ENCODE assay signal across 9 cellular contexts in genomic region chr1:8020032-8020431, GRCh38. TPM values are rescaled to one million over a fixed set of nuclear protein-coding genes. Genes with fewer than 3 reads are reported as not detected.
DNase-seq lines count a peak whose midpoint lies in the region; ATAC-seq and TF ChIP-seq lines count a peak whose summit lies in the region.
"Had no signal": no experiment of that assay in that cellular context is flagged by ENCODE, and none has a peak within 500 bp of the region (broad histone marks: within the 10 kb centered on the region; RNA-seq: fewer than 3 reads in every experiment).

No MANE protein-coding gene starts in this region.

- CTCF ChIA-PET in HCT116 (lab: Charles Lee) = no interaction called here
- CTCF ChIA-PET in naive thymus-derived CD4-positive, alpha-beta T cell (lab: Charles Lee) = interaction anchor here (0.5 kb wide), 1 partner anchor 57 kb away, joined by 3 read pairs; no protein-coding TSS in a partner anchor

- POLR2A ChIA-PET in HCT116 (lab: Charles Lee) = interaction anchor here (1.1 to 1.4 kb wide), 2 partner anchors 20 to 294 kb away, joined by 3 to 6 read pairs; no protein-coding TSS in a partner anchor
- POLR2A ChIA-PET in naive thymus-derived CD4-positive, alpha-beta T cell (lab: Charles Lee) = no interaction called here

- peak overlapping the region; percentile 91 for H3K9ac ChIP-seq in HCT116 (ENCODE audit: low read length)

- ATAC-seq in HCT116 (peak; percentile 41), RWPE2 (ENCODE audit: low read depth) (peak; percentile 26), foreskin keratinocyte (peak; percentile 63), GM19467 (IDR thresholded peaks at IDR 0.05; ENCODE audit: unreplicated experiment) (no peak), HG03432 (IDR thresholded peaks at IDR 0.05; ENCODE audit: unreplicated experiment) (no peak)
- ATAC-seq in naive thymus-derived CD4-positive, alpha-beta T cell = no peak
- no peak for ATAC-seq in activated CD4-positive, CD25-positive, alpha-beta regulatory T cell treated with anti-CD3 and anti-CD28 coated beads, Interleukin-2, amount 50 U/mL, for 24 hours

- peaks cover 19 to 60% (median 46%) of the 10 kb centered on the region in 5 donors for H3K27me3 Mint-ChIP-seq in naive thymus-derived CD4-positive, alpha-beta T cell

- peaks cover 91 to 100% of the 10 kb centered on the region in 2 experiments for H3K4me1 ChIP-seq in HCT116 (ENCODE audit: control insufficient read depth in 1 of 2, insufficient read depth in 2 of 2, low read length in 2 of 2)
- H3K4me1 ChIP-seq in RWPE2 (ENCODE audit: insufficient read depth, poor library complexity, severe bottlenecking) = peaks cover 70% of the 10 kb centered on the region
- peaks cover 58% of the 10 kb centered on the region for H3K4me1 ChIP-seq in foreskin keratinocyte
- H3K4me1 ChIP-seq in sigmoid colon = peaks cover 0 to 96% (median 90%) of the 10 kb centered on the region in 4 donors
- peaks cover 0 to under 1% of the 10 kb centered on the region in 2 donors for H3K4me1 ChIP-seq in naive thymus-derived CD4-positive, alpha-beta T cell (ENCODE audit: control insufficient read depth in 2 of 2, insufficient read depth in 2 of 2, low read length in 2 of 2)

- no peak for TF ChIP-seq EP300 in sigmoid colon (IDR thresholded peaks at IDR 0.05)

- no peaks in the 10 kb centered on the region for H3K9me3 Mint-ChIP-seq in naive thymus-derived CD4-positive, alpha-beta T cell

- H3K27ac ChIP-seq in HCT116 (ENCODE audit: low read depth, low read length) = peak overlapping the region; percentile 99
- H3K27ac ChIP-seq in RWPE2 (ENCODE audit: poor library complexity, severe bottlenecking) = peak overlapping the region; percentile 99
- peak overlapping the region; percentile 29 for H3K27ac ChIP-seq in foreskin keratinocyte
- H3K27ac ChIP-seq in sigmoid colon = peak overlapping the region; percentile 72 to 99 (median 97)
- no peak overlapping the region for H3K27ac ChIP-seq in naive thymus-derived CD4-positive, alpha-beta T cell (ENCODE audit: low read depth, low read length)

- H4K20me1 ChIP-seq in HCT116 (ENCODE audit: insufficient read depth) = peaks cover 96% of the 10 kb centered on the region

- TF ChIP-seq CTCF in HCT116 (IDR thresholded peaks at IDR 0.05 in 2 of 3, conservative IDR thresholded peaks at IDR 0.05 in 1 of 3; ENCODE audit: borderline replicate concordance in 1 of 3, insufficient read depth in 1 of 3, low read depth in 2 of 3, low read length in 2 of 3) (no peak), RWPE2 (IDR thresholded peaks at IDR 0.05; ENCODE audit: poor library complexity, severe bottlenecking) (no peak), foreskin keratinocyte (conservative IDR thresholded peaks at IDR 0.05) (no peak), sigmoid colon (IDR thresholded peaks at IDR 0.05) (no peak)

- H3K4me1 Mint-ChIP-seq in naive thymus-derived CD4-positive, alpha-beta T cell = peaks cover under 1 to 2% (median 2%) of the 10 kb centered on the region in 7 donors

- peaks cover 100% of the 10 kb centered on the region for H3K79me2 ChIP-seq in HCT116 (ENCODE audit: insufficient read depth, low read length)

- H3K4me3 ChIP-seq in HCT116 (replicated peaks in 1 of 2; ENCODE audit: low read depth in 1 of 2, low read length in 2 of 2) = 0 out of 4 replicates have a peak overlapping the region, but pooled peaks of 1 of the 2 experiments have one; percentile 2
- H3K4me3 ChIP-seq in RWPE2 (ENCODE audit: severe bottlenecking) = no peak overlapping the region
- no peak overlapping the region for H3K4me3 ChIP-seq in sigmoid colon
- no peak overlapping the region for H3K4me3 ChIP-seq in naive thymus-derived CD4-positive, alpha-beta T cell (ENCODE audit: low read length)

- H3K4me3 Mint-ChIP-seq in naive thymus-derived CD4-positive, alpha-beta T cell = no peak overlapping the region

- H2AFZ ChIP-seq in HCT116 (ENCODE audit: low read depth, low read length, poor library complexity, severe bottlenecking) = no peak overlapping the region

- H3K9me2 ChIP-seq in HCT116 (ENCODE audit: insufficient read depth) = no peaks in the 10 kb centered on the region

- H3K27me3 ChIP-seq in HCT116 (ENCODE audit: insufficient read depth, low read length) = no peaks in the 10 kb centered on the region
- no peaks in the 10 kb centered on the region for H3K27me3 ChIP-seq in RWPE2 (ENCODE audit: insufficient read depth, poor library complexity, severe bottlenecking)
- no peaks in the 10 kb centered on the region for H3K27me3 ChIP-seq in foreskin keratinocyte
- H3K27me3 ChIP-seq in sigmoid colon = no peaks in the 10 kb centered on the region
- H3K27me3 ChIP-seq in naive thymus-derived CD4-positive, alpha-beta T cell (ENCODE audit: control insufficient read depth in 2 of 2, insufficient read depth in 2 of 2, low read length in 2 of 2) = peaks cover 0 to 10% of the 10 kb centered on the region in 2 donors

- H3K27ac Mint-ChIP-seq in naive thymus-derived CD4-positive, alpha-beta T cell = no peak overlapping the region

- H3K9me3 ChIP-seq in HCT116 (ENCODE audit: control insufficient read depth in 1 of 2, insufficient read depth in 1 of 2, low read depth in 1 of 2, low read length in 2 of 2) = no peaks in the 10 kb centered on the region
- no peaks in the 10 kb centered on the region for H3K9me3 ChIP-seq in RWPE2 (ENCODE audit: severe bottlenecking)
- H3K9me3 ChIP-seq in sigmoid colon = no peaks in the 10 kb centered on the region
- no peaks in the 10 kb centered on the region for H3K9me3 ChIP-seq in naive thymus-derived CD4-positive, alpha-beta T cell (ENCODE audit: control insufficient read depth in 2 of 3, low read length in 3 of 3)

- intact Hi-C loops in HCT116 (cut with micrococcal nuclease) (loop anchor here (2.0 kb wide), 1 partner anchor 295 kb away; no protein-coding TSS in a partner anchor), sigmoid colon (cut with DNase I) (no loop called here)
- intact Hi-C loops in naive thymus-derived CD4-positive, alpha-beta T cell (cut with micrococcal nuclease) = loop anchor here (10.0 kb wide), 2 partner anchors 135 to 835 kb away; no protein-coding TSS in a partner anchor

- DNase-seq in HCT116 (ENCODE audit: low read depth, low spot score) (no peak), RWPE2 (ENCODE audit: low spot score) (no peak), foreskin keratinocyte (peak; percentile 71 to 89), sigmoid colon (no peak)
- no peak for DNase-seq in naive thymus-derived CD4-positive, alpha-beta T cell
- DNase-seq: activated gamma-delta T cell had no signal

- no peak for TF ChIP-seq POLR2A in HCT116 (IDR thresholded peaks at IDR 0.05; ENCODE audit: borderline replicate concordance, extremely low read depth, insufficient read depth, insufficient read length)
- TF ChIP-seq POLR2A in sigmoid colon (IDR thresholded peaks at IDR 0.05) = no peak

- peaks cover 0 to under 1% (median 0%) of the 10 kb centered on the region in 5 donors for H3K36me3 Mint-ChIP-seq in naive thymus-derived CD4-positive, alpha-beta T cell

- no TSS peak for BruUV-seq in HCT116 (replicated peaks; lab: Mats Ljungman, UMichigan)

- TF ChIP-seq RAD21 in HCT116 (IDR thresholded peaks at IDR 0.05; ENCODE audit: low read depth) = no peak

- peaks cover 31 to 69% of the 10 kb centered on the region in 2 experiments for H3K36me3 ChIP-seq in HCT116 (ENCODE audit: control insufficient read depth in 1 of 2, insufficient read depth in 2 of 2, low read length in 2 of 2)
- peaks cover 100% of the 10 kb centered on the region for H3K36me3 ChIP-seq in RWPE2 (ENCODE audit: low read depth)
- H3K36me3 ChIP-seq in sigmoid colon = no peaks in the 10 kb centered on the region
- no peaks in the 10 kb centered on the region for H3K36me3 ChIP-seq in naive thymus-derived CD4-positive, alpha-beta T cell (ENCODE audit: control insufficient read depth in 2 of 3, insufficient read depth in 3 of 3, low read length in 3 of 3)

- RAD21 ChIA-PET in HCT116 (lab: Charles Lee; ENCODE audit: low non-redundant PET in 1 of 2, low total read pairs in 2 of 2, uncharacterized antibody in 2 of 2, unreplicated experiment in 2 of 2) = no interaction called here

- H3K4me2 ChIP-seq in HCT116 (ENCODE audit: low read length) = peak overlapping the region; percentile 95

TF ChIP-seq in HCT116, 20 proteins besides CTCF, POLR2A, EP300 and RAD21:
- peak; percentile 77 for TF ChIP-seq POLR2AphosphoS5 (IDR thresholded peaks at IDR 0.05; ENCODE audit: low read depth, low read length)
- TF ChIP-seq EZH2phosphoT487 (IDR thresholded peaks at IDR 0.05; ENCODE audit: borderline replicate concordance) = no peak

RNA-seq across cellular contexts. Expression of gene ERRFI1, which starts 6.1 kb away (rescaled TPM):
- total RNA-seq in HCT116 (2021; ENCODE audit: unreplicated experiment) (777 TPM), foreskin keratinocyte (98.3 and 108 TPM in 2 replicates), sigmoid colon (100 to 1,000 TPM in 2 of 4 donors, 10 to 100 TPM in 2; 81.1 to 131 (median 101) TPM)
- 536 and 725 TPM in 2 replicates for polyA plus RNA-seq in HCT116 (2012)
- polyA plus RNA-seq in foreskin keratinocyte (39.9 and 53.9 TPM in 2 replicates), sigmoid colon (10 to 100 TPM; 28.4 to 45.3 (median 28.8) TPM)
- total RNA-seq in naive thymus-derived CD4-positive, alpha-beta T cell = 1 to 10 TPM in 2 of 5 experiments, under 1 TPM in 3; 0.36 to 1.7 (median 0.98) TPM
- polyA plus RNA-seq in naive thymus-derived CD4-positive, alpha-beta T cell = under 1 TPM; 0.18 to 0.56 TPM

RNA-seq across cellular contexts. Expression of gene PARK7, which starts 58.5 kb away (rescaled TPM):
- total RNA-seq in HCT116 (2021; ENCODE audit: unreplicated experiment) (370 TPM), foreskin keratinocyte (205 and 269 TPM in 2 replicates), sigmoid colon (100 to 1,000 TPM; 176 to 252 (median 222) TPM)
- polyA plus RNA-seq in HCT116 (2012) = 294 and 378 TPM in 2 replicates
- polyA plus RNA-seq in foreskin keratinocyte (436 and 503 TPM in 2 replicates), sigmoid colon (100 to 1,000 TPM; 243 to 270 (median 243) TPM)
- total RNA-seq in naive thymus-derived CD4-positive, alpha-beta T cell = 100 to 1,000 TPM in 3 of 5 experiments, 10 to 100 TPM in 2; 97.1 to 255 (median 106) TPM
- 100 to 1,000 TPM; 325 to 364 TPM for polyA plus RNA-seq in naive thymus-derived CD4-positive, alpha-beta T cell

Comparison
In these comparisons a context has a peak if more than half of its experiments do, and no peak if none do; other contexts are left out.
1. ATAC-seq: peak in HCT116 (single experiment), RWPE2 (single experiment) and foreskin keratinocyte (single experiment); none in GM19467 (single experiment), HG03432 (single experiment), naive thymus-derived CD4-positive, alpha-beta T cell (single experiment) and activated CD4-positive, CD25-positive, alpha-beta regulatory T cell treated with anti-CD3 and anti-CD28 coated beads, Interleukin-2, amount 50 U/mL, for 24 hours (0 of 2).
2. DNase-seq: peak in foreskin keratinocyte (2 of 2); none in HCT116 (single experiment), RWPE2 (single experiment), sigmoid colon (single experiment) and naive thymus-derived CD4-positive, alpha-beta T cell (0 of 9).
3. RNA of gene ERRFI1, which starts 6.1 kb away (total RNA-seq): 777 TPM in HCT116 (single experiment), 81.1 to 131 TPM in sigmoid colon and 98.3 to 108 TPM in foreskin keratinocyte; 0.36 to 1.7 TPM in naive thymus-derived CD4-positive, alpha-beta T cell; every median in the first group is over 10 times any median in the second.